ENCODE assay signal across 8 cellular contexts in the genomic region with DNA sequence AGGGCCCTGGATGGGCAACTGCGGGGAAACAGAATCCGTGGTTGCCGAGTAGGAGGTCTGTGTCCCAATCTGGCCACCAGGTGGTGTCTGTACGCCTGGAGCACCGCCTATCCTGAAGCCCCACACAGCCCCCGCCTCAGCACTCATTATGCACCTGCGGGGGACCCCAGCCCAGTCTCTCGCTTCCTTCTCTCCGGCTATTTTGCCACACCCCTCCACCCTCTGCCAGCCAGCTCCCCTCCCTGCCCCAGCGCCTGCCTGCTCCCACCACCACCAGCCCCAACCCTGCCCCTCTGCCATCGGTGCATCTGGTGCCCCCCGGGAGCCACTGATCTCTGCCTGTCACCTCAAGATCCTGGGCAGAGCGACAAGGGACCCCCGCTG. TPM values are rescaled to one million over a fixed set of nuclear protein-coding genes. Genes with fewer than 3 reads are reported as not detected.
DNase-seq lines count a peak whose midpoint lies in the region; ATAC-seq and TF ChIP-seq lines count a peak whose summit lies in the region.

No MANE protein-coding gene starts in this region.

- H3K27me3 Mint-ChIP-seq in nephron progenitor cell (ENCODE audit: low read depth, poor library complexity): peaks cover 55% of the 10 kb centered on the region

- H3K27ac Mint-ChIP-seq in nephron progenitor cell: no peak overlapping the region

- peak overlapping the region; percentile 58 for H3K4me3 Mint-ChIP-seq in nephron progenitor cell

- H3K4me1 Mint-ChIP-seq in nephron progenitor cell: peaks cover 52% of the 10 kb centered on the region

- peak; percentile 72 for DNase-seq in Daoy (ENCODE audit: low read depth)
- DNase-seq in HUDEP-2 (lab: John Stamatoyannopoulos, UW; ENCODE audit: unreplicated experiment in 76 of 76): peak in 40 of 76 experiments; percentile 8 to 61 (median 36)
- DNase-seq in NOMO-1 treated with dmso at 0.1 percent for 144 hours (lab: John Stamatoyannopoulos, UW; ENCODE audit: unreplicated experiment): peak; percentile 50
- DNase-seq in activated CD8-positive, alpha-beta memory T cell treated with anti-CD3 and anti-CD28 coated beads, Interleukin-2, amount 50 U/mL, for 4 hours: peak; percentile 72
- peak; percentile 72 for DNase-seq in epidermal melanocyte (ENCODE audit: insufficient read length, low spot score)
- DNase-seq in nephron progenitor cell: peak; percentile 81
- peak; percentile 67 for DNase-seq in ureter (ENCODE audit: low spot score)
- DNase-seq in omental fat pad (ENCODE audit: low spot score): no peak

- ATAC-seq in omental fat pad (ENCODE audit: low FRiP score): no peak

- H3K9me3 Mint-ChIP-seq in nephron progenitor cell: no peaks in the 10 kb centered on the region

- peaks cover 4% of the 10 kb centered on the region for H3K36me3 Mint-ChIP-seq in nephron progenitor cell (ENCODE audit: low read depth)

- TF ChIP-seq CTCF in nephron progenitor cell (IDR thresholded peaks at IDR 0.05) (peak; percentile 64), omental fat pad (IDR thresholded peaks at IDR 0.05) (no peak)

RNA-seq across cellular contexts. Expression of gene NXPH4, which starts 2.2 kb away (rescaled TPM):
- 0.33 and 1.7 TPM in 2 replicates for total RNA-seq in Daoy (2014; rRNA removed; shearing (Covaris generic))
- total RNA-seq in ureter: not detected
- total RNA-seq in omental fat pad: 1 to 10 TPM in 2 of 4 donors, under 1 TPM in 1, not detected in 1; 0.56 to 2.4 (median 1.4) TPM

RNA-seq across cellular contexts. Expression of gene SHMT2, which starts 15.1 kb away (rescaled TPM):
- 196 and 236 TPM in 2 replicates for total RNA-seq in Daoy (2014; rRNA removed; shearing (Covaris generic))
- total RNA-seq in ureter (97.4 TPM), omental fat pad (10 to 100 TPM; 45.2 to 66.4 (median 55.0) TPM)

RNA-seq across cellular contexts. Expression of gene STAC3, which starts 36.6 kb away (rescaled TPM):
- total RNA-seq in Daoy (2014; rRNA removed; shearing (Covaris generic)): 0.69 TPM in 1 of 2 replicates, not detected in the other
- 3.0 TPM for total RNA-seq in ureter
- total RNA-seq in omental fat pad: 1 to 10 TPM; 2.0 to 3.7 (median 2.6) TPM
